Comparison of ENCODE assay signal across 15 cellular contexts in the genomic region with DNA sequence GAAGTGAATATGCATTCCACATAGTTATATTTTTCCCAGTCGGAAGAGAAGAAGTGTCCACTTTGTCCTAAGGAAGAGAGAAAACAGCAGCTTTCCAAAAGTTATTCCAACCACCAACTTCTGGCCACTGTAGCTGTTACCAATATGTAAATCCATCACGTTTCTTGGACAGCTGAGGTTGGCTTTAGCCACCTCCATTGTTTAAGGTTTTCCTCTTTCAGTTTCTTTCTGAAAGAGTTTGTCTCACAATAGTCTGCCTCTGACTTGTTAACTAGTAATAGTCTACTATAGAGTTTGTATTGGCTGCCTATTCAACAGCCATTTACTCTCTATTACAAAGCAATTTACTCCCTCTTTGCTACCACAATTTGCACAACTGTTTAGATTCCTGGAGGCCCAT.
DNase-seq lines count a peak whose midpoint lies in the region; ATAC-seq and TF ChIP-seq lines count a peak whose summit lies in the region.
"Had no signal": no experiment of that assay in that cellular context is flagged by ENCODE, and none has a peak within 500 bp of the region (broad histone marks: within the 10 kb centered on the region; RNA-seq: fewer than 3 reads in every experiment).

No MANE protein-coding gene starts in this region.

- peaks cover 3 to 5% of the 10 kb centered on the region in 2 experiments; a peak in 3 of 5 replicates for H3K9me3 Mint-ChIP-seq in H9

- H2BK20ac ChIP-seq in H9 (ENCODE audit: low read depth, low read length, poor library complexity, severe bottlenecking): no peak overlapping the region

- H2AK5ac ChIP-seq in H9 (ENCODE audit: insufficient read length, low read length) (no peak overlapping the region), neuronal stem cell (ENCODE audit: low read depth, low read length) (no peak overlapping the region)

- H3K4ac ChIP-seq in H9 (ENCODE audit: low read depth, low read length): no peak overlapping the region
- no peak overlapping the region for H3K4ac ChIP-seq in neuronal stem cell (ENCODE audit: low read length)

- peaks cover 14 to 20% of the 10 kb centered on the region in 2 experiments for H3K4me1 Mint-ChIP-seq in H9
- H3K4me1 Mint-ChIP-seq: CD14-positive monocyte; CD8-positive, alpha-beta memory T cell had no signal

- no peak overlapping the region for H3K27ac Mint-ChIP-seq in H9
- H3K27ac Mint-ChIP-seq: CD8-positive, alpha-beta memory T cell had no signal

- no peaks in the 10 kb centered on the region for H4K20me1 ChIP-seq in H9 (ENCODE audit: control insufficient read depth, insufficient read depth, insufficient read length)
- no peaks in the 10 kb centered on the region for H4K20me1 ChIP-seq in MM.1S (ENCODE audit: insufficient read depth, low read length)

- no peak for TF ChIP-seq CTCF in H9 (conservative IDR thresholded peaks at IDR 0.05)
- no peak for TF ChIP-seq CTCF in MM.1S (IDR thresholded peaks at IDR 0.05; ENCODE audit: low read length)

- H3K9me3 ChIP-seq in H9 (ENCODE audit: control insufficient read depth, low read depth, low read length): no peaks in the 10 kb centered on the region
- no peaks in the 10 kb centered on the region for H3K9me3 ChIP-seq in MM.1S (replicated peaks; ENCODE audit: insufficient read depth, low read length)
- peaks cover 0 to 3% of the 10 kb centered on the region in 2 donors for H3K9me3 ChIP-seq in neuronal stem cell (replicated peaks in 1 of 2; ENCODE audit: control insufficient read depth in 2 of 2, insufficient read depth in 1 of 2, low read depth in 1 of 2, low read length in 2 of 2)
- H3K9me3 ChIP-seq: A549, Caco-2 had no signal

- H3K23me2 ChIP-seq in H9 (ENCODE audit: insufficient read length, low read depth, low read length, poor library complexity, severe bottlenecking): no peaks in the 10 kb centered on the region

- H4K91ac ChIP-seq in H9 (ENCODE audit: insufficient read length, low read depth, low read length): no peak overlapping the region
- H4K91ac ChIP-seq in neuronal stem cell (ENCODE audit: low read depth, low read length, poor library complexity): no peak overlapping the region

- no peaks in the 10 kb centered on the region for H3K79me2 ChIP-seq in H9 (ENCODE audit: insufficient read depth, low read length)
- no peaks in the 10 kb centered on the region for H3K79me2 ChIP-seq in MM.1S (ENCODE audit: low read length)

- no peaks in the 10 kb centered on the region for H3K79me1 ChIP-seq in H9 (ENCODE audit: insufficient read depth, low read depth, low read length, poor library complexity, severe bottlenecking)
- H3K79me1 ChIP-seq in neuronal stem cell (ENCODE audit: low read depth, low read length): no peaks in the 10 kb centered on the region

- H3K27me3 ChIP-seq in H9 (ENCODE audit: insufficient read depth, low read length) (no peaks in the 10 kb centered on the region), MM.1S (replicated peaks; ENCODE audit: insufficient read depth, low read length) (no peaks in the 10 kb centered on the region), neuronal stem cell (ENCODE audit: control insufficient read depth in 3 of 3, insufficient read depth in 3 of 3, low read depth in 1 of 3, low read length in 3 of 3) (no peaks in the 10 kb centered on the region)

- H3K27me3 Mint-ChIP-seq in H9 (ENCODE audit: low read depth): no peaks in the 10 kb centered on the region

- no peaks in the 10 kb centered on the region for H3F3A ChIP-seq in MM.1S (ENCODE audit: insufficient read depth, low read length)

- DNase-seq in H9 (no peak), MM.1S (peak; percentile 69), neuronal stem cell (ENCODE audit: low spot score) (no peak), cortex of kidney (lab: John Stamatoyannopoulos, UW) (no peak), T-helper 1 cell (no peak), NCI-H1092 treated with DMSO at 0.1 percent for 48 hours (lab: John Stamatoyannopoulos, UW) (no peak), NCI-H2227 (lab: John Stamatoyannopoulos, UW; ENCODE audit: unreplicated experiment) (no peak)
- DNase-seq: Caco-2; CD8-positive, alpha-beta memory T cell; DND-41; GDM1 had no signal

- peak; percentile 54 for ATAC-seq in GM18867 (IDR thresholded peaks at IDR 0.05; ENCODE audit: unreplicated experiment)
- ATAC-seq: A549 had no signal

- H3K9me2 ChIP-seq in MM.1S (replicated peaks; ENCODE audit: insufficient read depth, low read length): no peaks in the 10 kb centered on the region

- WGBS in H9 (ENCODE audit: extremely low coverage, insufficient read length, low lambda C conversion rate): no CpG with 5 or more reads among the region's 2 CpGs
- no CpG with 5 or more reads among the region's 2 CpGs for WGBS in neuronal stem cell (ENCODE audit: extremely low coverage in 2 of 2, insufficient read length in 2 of 2, insufficient replicate concordance in 1 of 2), 2 donors

- H3T11ph ChIP-seq in H9 (ENCODE audit: low read length): no peak overlapping the region

- H3K36me3 ChIP-seq in MM.1S (replicated peaks; ENCODE audit: insufficient read depth, low read length): no peaks in the 10 kb centered on the region
- no peaks in the 10 kb centered on the region for H3K36me3 ChIP-seq in neuronal stem cell (replicated peaks in 1 of 2; ENCODE audit: control insufficient read depth in 2 of 2, insufficient read depth in 2 of 2, low read length in 2 of 2)

- no peak overlapping the region for H3K4me3 Mint-ChIP-seq in H9
- H3K4me3 Mint-ChIP-seq: CD14-positive monocyte; CD8-positive, alpha-beta memory T cell had no signal

- no peak overlapping the region for H3K18ac ChIP-seq in H9 (ENCODE audit: insufficient read length, low read depth, low read length)
- H3K18ac ChIP-seq in neuronal stem cell (ENCODE audit: low read length): no peak overlapping the region

- H3K4me1 ChIP-seq in H9 (ENCODE audit: insufficient read depth, low read length) (peaks cover 2% of the 10 kb centered on the region; the same call in 1 of the 2 replicates), MM.1S (ENCODE audit: low read length) (peaks cover 9% of the 10 kb centered on the region), neuronal stem cell (ENCODE audit: control insufficient read depth in 2 of 2, insufficient read depth in 1 of 2, low read depth in 1 of 2, low read length in 2 of 2) (peaks cover 0 to 4% of the 10 kb centered on the region in 2 donors)
- H3K4me1 ChIP-seq: A549, Caco-2 had no signal

- H4K5ac ChIP-seq in H9 (ENCODE audit: insufficient read length, low read depth, low read length): no peak overlapping the region

- H2BK120ac ChIP-seq in H9 (ENCODE audit: low read depth, low read length, poor library complexity, severe bottlenecking) (no peak overlapping the region), neuronal stem cell (ENCODE audit: low read depth, low read length) (no peak overlapping the region)

- no peak overlapping the region for H3K4me3 ChIP-seq in MM.1S (ENCODE audit: low read length)
- H3K4me3 ChIP-seq in neuronal stem cell (ENCODE audit: low read length in 2 of 2): no peak overlapping the region
- H3K4me3 ChIP-seq: A549 had no signal

- no peak overlapping the region for H3K9ac ChIP-seq in H9 (ENCODE audit: extremely low read depth, insufficient read length, low read length)
- no peak overlapping the region for H3K9ac ChIP-seq in MM.1S (ENCODE audit: low read length)
- no peak overlapping the region for H3K9ac ChIP-seq in neuronal stem cell (ENCODE audit: low read depth, low read length, poor library complexity)

- H3K36me3 Mint-ChIP-seq in H9 (ENCODE audit: insufficient read depth in 1 of 3, low read depth in 3 of 3): peaks cover 0 to 8% (median 2%) of the 10 kb centered on the region in 3 experiments; a peak in 3 of 7 replicates
- H3K36me3 Mint-ChIP-seq: CD14-positive monocyte; CD8-positive, alpha-beta memory T cell had no signal

- H4K8ac ChIP-seq in H9 (replicated peaks; ENCODE audit: insufficient read length, low read depth, low read length) (no peak overlapping the region), neuronal stem cell (ENCODE audit: low read depth, low read length) (no peak overlapping the region)

- H3K4me2 ChIP-seq in H9 (ENCODE audit: insufficient read depth, insufficient read length, low read length) (no peak overlapping the region), MM.1S (ENCODE audit: low read depth, low read length) (peak overlapping the region; percentile 32; the same call in 1 of the 2 replicates), neuronal stem cell (ENCODE audit: insufficient read depth, low read length, poor library complexity, severe bottlenecking) (no peak overlapping the region)
- H3K4me2 ChIP-seq: A549 had no signal

- no peak overlapping the region for H2BK12ac ChIP-seq in H9 (ENCODE audit: insufficient read length, low read depth, low read length)
- H2BK12ac ChIP-seq in neuronal stem cell (ENCODE audit: low read length): no peak overlapping the region

- H2BK5ac ChIP-seq in H9 (ENCODE audit: insufficient read length, low read length) (no peak overlapping the region), neuronal stem cell (ENCODE audit: low read length) (no peak overlapping the region)

- H3K56ac ChIP-seq in H9 (ENCODE audit: insufficient read length, low read depth, low read length): no peak overlapping the region

- H3K27ac ChIP-seq in H9 (ENCODE audit: insufficient read length, low read depth, low read length) (no peak overlapping the region), MM.1S (ENCODE audit: low read length) (no peak overlapping the region), neuronal stem cell (replicated peaks; ENCODE audit: low read length) (no peak overlapping the region)
- H3K27ac ChIP-seq: A549, HL-60 had no signal

- H2AFZ ChIP-seq in H9 (ENCODE audit: low read length) (peak overlapping the region; percentile 50), MM.1S (ENCODE audit: low read length) (peak overlapping the region; percentile 7; the same call in 1 of the 2 replicates), neuronal stem cell (ENCODE audit: low read length) (peak overlapping the region; percentile 53)

- no peak overlapping the region for H2BK15ac ChIP-seq in H9 (ENCODE audit: low read depth, low read length)
- H2BK15ac ChIP-seq in neuronal stem cell (ENCODE audit: low read length): no peak overlapping the region

- no peak overlapping the region for H3K14ac ChIP-seq in H9 (ENCODE audit: insufficient read depth, low read length)
- no peak overlapping the region for H3K14ac ChIP-seq in neuronal stem cell (ENCODE audit: low read length)

- H3K23ac ChIP-seq in H9 (ENCODE audit: insufficient read length, low read depth, low read length): no peak overlapping the region
- no peak overlapping the region for H3K23ac ChIP-seq in neuronal stem cell (ENCODE audit: low read depth, low read length, poor library complexity)
